Comparison of ENCODE assay signal across 8 cellular contexts in the genomic region with DNA sequence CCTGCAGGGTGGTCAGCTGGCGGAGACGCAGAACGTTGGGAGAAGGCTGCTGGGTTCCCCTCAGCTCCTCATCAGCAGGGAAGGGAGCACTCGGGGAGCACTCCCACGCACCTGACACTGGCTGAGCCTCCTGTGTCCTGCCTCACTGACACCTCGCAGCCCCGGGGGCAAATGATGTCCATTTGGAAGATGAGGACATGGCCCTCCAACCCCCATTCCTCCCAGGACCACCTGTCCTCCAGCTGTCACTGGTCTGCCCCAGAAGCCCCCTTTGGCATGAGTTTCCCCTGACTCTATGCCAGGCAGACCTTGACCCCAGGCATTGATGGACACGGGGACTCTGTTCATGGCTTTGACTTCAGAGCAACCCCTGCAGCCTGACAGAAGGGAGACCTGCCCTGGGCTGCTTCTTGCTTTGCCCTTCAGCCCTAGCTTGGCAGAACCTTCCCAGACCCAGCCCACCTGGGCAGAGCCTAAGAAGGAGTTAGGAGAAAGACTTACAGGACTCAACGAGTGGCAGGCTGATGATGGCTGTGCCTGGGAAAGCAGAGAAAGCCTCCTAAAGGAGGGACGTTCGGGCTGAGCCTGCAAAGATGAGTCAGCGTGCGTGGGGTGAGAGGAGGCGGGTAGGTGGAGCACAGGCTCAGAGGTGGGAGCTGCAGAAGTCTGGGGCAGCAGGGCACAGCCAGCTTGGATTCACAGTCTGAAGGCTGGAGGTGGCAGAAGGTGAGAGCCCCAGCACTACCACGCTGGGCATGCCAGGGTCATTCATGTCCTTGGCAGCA.
DNase-seq lines count a peak whose midpoint lies in the region; ATAC-seq lines count a peak whose summit lies in the region.

No MANE protein-coding gene starts in this region.

- ATAC-seq in activated CD8-positive, alpha-beta memory T cell treated with anti-CD3 and anti-CD28 coated beads, Interleukin-2, amount 10 ng/mL, durations not matched to agents 7 days and 5 days: no peak
- no peak for ATAC-seq in GM19328 (IDR thresholded peaks at IDR 0.05; ENCODE audit: unreplicated experiment)
- no peak for ATAC-seq in GM18517 (IDR thresholded peaks at IDR 0.05; ENCODE audit: unreplicated experiment)

- H3K4me3 Mint-ChIP-seq in activated CD8-positive, alpha-beta memory T cell treated with anti-CD3 and anti-CD28 coated beads, Interleukin-2, amount 10 ng/mL, durations not matched to agents 7 days and 5 days: no peak overlapping the region

- H3K9me3 Mint-ChIP-seq in activated CD8-positive, alpha-beta memory T cell treated with anti-CD3 and anti-CD28 coated beads, Interleukin-2, amount 10 ng/mL, durations not matched to agents 7 days and 5 days (ENCODE audit: low read depth): no peaks in the 10 kb centered on the region

- CTCF ChIA-PET in activated CD8-positive, alpha-beta memory T cell treated with anti-CD3 and anti-CD28 coated beads, Interleukin-2, amount 10 ng/mL, durations not matched to agents 7 days and 5 days (lab: Charles Lee): interaction anchor here (1.0 to 14.2 kb wide), 18 partner anchors 8 to 202 kb away, joined by 3 to 609 read pairs (median 12); partner anchors contain the start of genes LMX1B and ZBTB43

- peaks cover 14% of the 10 kb centered on the region for H3K4me1 Mint-ChIP-seq in activated CD8-positive, alpha-beta memory T cell treated with anti-CD3 and anti-CD28 coated beads, Interleukin-2, amount 10 ng/mL, durations not matched to agents 7 days and 5 days

- H3K27ac Mint-ChIP-seq in activated CD8-positive, alpha-beta memory T cell treated with anti-CD3 and anti-CD28 coated beads, Interleukin-2, amount 10 ng/mL, durations not matched to agents 7 days and 5 days: no peak overlapping the region

- no peaks in the 10 kb centered on the region for H3K36me3 Mint-ChIP-seq in activated CD8-positive, alpha-beta memory T cell treated with anti-CD3 and anti-CD28 coated beads, Interleukin-2, amount 10 ng/mL, durations not matched to agents 7 days and 5 days

- peaks cover 35% of the 10 kb centered on the region for H3K27me3 Mint-ChIP-seq in activated CD8-positive, alpha-beta memory T cell treated with anti-CD3 and anti-CD28 coated beads, Interleukin-2, amount 10 ng/mL, durations not matched to agents 7 days and 5 days

- peak; percentile 48 for DNase-seq in stimulated activated CD4-positive, alpha-beta T cell treated with anti-CD3 and anti-CD28 coated beads, Interleukin-12 subunit alpha, Interleukin-12 subunit beta, amount 100 ng/mL, for 4 hours
- no peak for DNase-seq in stimulated activated CD4-positive, alpha-beta T cell treated with anti-CD3 and anti-CD28 coated beads, Interleukin-2, amount 100 ng/mL, for 48 hours
- DNase-seq in activated CD8-positive, alpha-beta memory T cell treated with anti-CD3 and anti-CD28 coated beads, Interleukin-2, amount 10 ng/mL, durations not matched to agents 7 days and 5 days: peak; percentile 37
- DNase-seq in glomerular visceral epithelial cell (ENCODE audit: extremely low spot score) (peak; percentile 72), NCI-H2081 treated with DMSO at 0.1 percent for 48 hours (lab: John Stamatoyannopoulos, UW) (no peak)
- peak; percentile 29 for DNase-seq in stimulated activated CD4-positive, alpha-beta T cell treated with anti-CD3 and anti-CD28 coated beads, Interleukin-1b, Interleukin-23, amount 100 ng/mL, for 48 hours

Comparison
In these comparisons a context has a peak if more than half of its experiments do, and no peak if none do; other contexts are left out.
1. DNase-seq: peak in stimulated activated CD4-positive, alpha-beta T cell treated with anti-CD3 and anti-CD28 coated beads, Interleukin-12 subunit alpha, Interleukin-12 subunit beta, amount 100 ng/mL, for 4 hours (single experiment), activated CD8-positive, alpha-beta memory T cell treated with anti-CD3 and anti-CD28 coated beads, Interleukin-2, amount 10 ng/mL, durations not matched to agents 7 days and 5 days (single experiment), glomerular visceral epithelial cell (single experiment) and stimulated activated CD4-positive, alpha-beta T cell treated with anti-CD3 and anti-CD28 coated beads, Interleukin-1b, Interleukin-23, amount 100 ng/mL, for 48 hours (single experiment); none in stimulated activated CD4-positive, alpha-beta T cell treated with anti-CD3 and anti-CD28 coated beads, Interleukin-2, amount 100 ng/mL, for 48 hours (0 of 2) and NCI-H2081 treated with DMSO at 0.1 percent for 48 hours (single experiment).